Comparison of ENCODE assay signal across 1 cellular context in genomic region chr17:49193513-49194296, GRCh38.
A peak's percentile ranks its signal among the peaks of the same experiment; 100 is the strongest.
TF ChIP-seq lines count a peak whose summit lies in the region.

No MANE protein-coding gene starts in this region.

TF ChIP-seq in HepG2, 621 proteins besides CTCF, POLR2A, EP300 and RAD21 (continued from another document):
- TF ChIP-seq ZBTB33 (CRISPR knock-in tag; IDR thresholded peaks at IDR 0.05), result no peak
- TF ChIP-seq DMAP1 (CRISPR knock-in tag; IDR thresholded peaks at IDR 0.05), result no peak
- TF ChIP-seq NRL (CRISPR knock-in tag; IDR thresholded peaks at IDR 0.05; ENCODE audit: borderline replicate concordance), result no peak
- TF ChIP-seq ZNF652 (CRISPR knock-in tag; IDR thresholded peaks at IDR 0.05; ENCODE audit: borderline replicate concordance, low read depth), result no peak
- TF ChIP-seq ZSCAN12 (CRISPR knock-in tag; IDR thresholded peaks at IDR 0.05), result no peak
- no peak for TF ChIP-seq ZNF850 (CRISPR knock-in tag; conservative IDR thresholded peaks at IDR 0.05)
- no peak for TF ChIP-seq ARHGAP35 (CRISPR knock-in tag; IDR thresholded peaks at IDR 0.05; ENCODE audit: borderline replicate concordance)
- no peak for TF ChIP-seq ZMYM4 (CRISPR knock-in tag; IDR thresholded peaks at IDR 0.05)
- TF ChIP-seq SAFB2 (CRISPR knock-in tag; IDR thresholded peaks at IDR 0.05; ENCODE audit: borderline replicate concordance, low read depth), result no peak
- TF ChIP-seq SP2 (CRISPR knock-in tag; IDR thresholded peaks at IDR 0.05), result no peak
- no peak for TF ChIP-seq MAFK (conservative IDR thresholded peaks at IDR 0.05 in 1 of 2, IDR thresholded peaks at IDR 0.05 in 1 of 2; ENCODE audit: low read length in 2 of 2)
- TF ChIP-seq ZNF512 (CRISPR knock-in tag; IDR thresholded peaks at IDR 0.05), result peak; percentile 93
- TF ChIP-seq HDAC6 (IDR thresholded peaks at IDR 0.05; ENCODE audit: low read depth, low read length), result no peak
- TF ChIP-seq NR2F1 (CRISPR knock-in tag; IDR thresholded peaks at IDR 0.05), result no peak
